ENCODE assay signal across 1 cellular context in the genomic region with DNA sequence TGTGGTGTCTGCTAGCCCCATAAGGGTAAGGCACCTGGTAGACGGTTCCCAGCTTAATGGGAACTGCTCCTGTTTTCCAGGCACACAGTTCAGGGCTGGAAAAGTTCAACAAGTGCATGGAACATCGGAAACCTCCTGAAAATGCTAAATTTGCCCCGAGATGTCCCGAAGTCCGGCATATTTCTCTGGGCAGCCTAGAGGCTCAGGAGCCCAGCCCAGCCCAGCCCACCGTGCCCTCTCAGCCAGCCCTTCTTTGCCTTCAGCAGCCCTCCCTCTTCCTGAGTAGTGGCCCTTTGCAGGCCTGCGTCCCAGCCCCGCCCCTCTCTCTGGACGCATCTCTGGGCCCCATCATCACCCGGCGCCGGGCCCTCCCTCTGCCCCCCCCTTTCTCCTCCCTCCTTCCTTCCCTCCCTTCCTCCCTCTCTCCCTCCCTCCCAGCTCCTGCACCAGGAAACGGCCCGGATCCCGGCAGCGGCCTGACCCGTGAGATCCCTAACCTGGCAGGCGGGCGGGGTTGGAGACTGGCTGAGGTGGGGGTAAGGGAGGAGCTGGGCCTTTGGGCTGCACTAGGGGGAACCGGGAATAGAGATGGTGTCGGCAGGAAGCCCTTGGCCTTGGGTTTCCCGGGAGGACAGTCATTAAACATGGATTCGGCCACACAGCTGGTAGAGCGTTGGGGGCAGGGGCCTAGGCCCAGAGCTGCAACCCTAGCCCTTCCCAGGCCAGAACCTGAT.
TF ChIP-seq lines count a peak whose summit lies in the region.

A gene with protein sequence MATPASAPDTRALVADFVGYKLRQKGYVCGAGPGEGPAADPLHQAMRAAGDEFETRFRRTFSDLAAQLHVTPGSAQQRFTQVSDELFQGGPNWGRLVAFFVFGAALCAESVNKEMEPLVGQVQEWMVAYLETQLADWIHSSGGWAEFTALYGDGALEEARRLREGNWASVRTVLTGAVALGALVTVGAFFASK (plus strand): TSS at position 422 of the 734 bp plus-strand sequence. CDS start 935 bp downstream, outside the sequence.

TF ChIP-seq in GM12878, 131 proteins besides CTCF, POLR2A, EP300 and RAD21 (continued from another document):
- TF ChIP-seq, protein P1, sequence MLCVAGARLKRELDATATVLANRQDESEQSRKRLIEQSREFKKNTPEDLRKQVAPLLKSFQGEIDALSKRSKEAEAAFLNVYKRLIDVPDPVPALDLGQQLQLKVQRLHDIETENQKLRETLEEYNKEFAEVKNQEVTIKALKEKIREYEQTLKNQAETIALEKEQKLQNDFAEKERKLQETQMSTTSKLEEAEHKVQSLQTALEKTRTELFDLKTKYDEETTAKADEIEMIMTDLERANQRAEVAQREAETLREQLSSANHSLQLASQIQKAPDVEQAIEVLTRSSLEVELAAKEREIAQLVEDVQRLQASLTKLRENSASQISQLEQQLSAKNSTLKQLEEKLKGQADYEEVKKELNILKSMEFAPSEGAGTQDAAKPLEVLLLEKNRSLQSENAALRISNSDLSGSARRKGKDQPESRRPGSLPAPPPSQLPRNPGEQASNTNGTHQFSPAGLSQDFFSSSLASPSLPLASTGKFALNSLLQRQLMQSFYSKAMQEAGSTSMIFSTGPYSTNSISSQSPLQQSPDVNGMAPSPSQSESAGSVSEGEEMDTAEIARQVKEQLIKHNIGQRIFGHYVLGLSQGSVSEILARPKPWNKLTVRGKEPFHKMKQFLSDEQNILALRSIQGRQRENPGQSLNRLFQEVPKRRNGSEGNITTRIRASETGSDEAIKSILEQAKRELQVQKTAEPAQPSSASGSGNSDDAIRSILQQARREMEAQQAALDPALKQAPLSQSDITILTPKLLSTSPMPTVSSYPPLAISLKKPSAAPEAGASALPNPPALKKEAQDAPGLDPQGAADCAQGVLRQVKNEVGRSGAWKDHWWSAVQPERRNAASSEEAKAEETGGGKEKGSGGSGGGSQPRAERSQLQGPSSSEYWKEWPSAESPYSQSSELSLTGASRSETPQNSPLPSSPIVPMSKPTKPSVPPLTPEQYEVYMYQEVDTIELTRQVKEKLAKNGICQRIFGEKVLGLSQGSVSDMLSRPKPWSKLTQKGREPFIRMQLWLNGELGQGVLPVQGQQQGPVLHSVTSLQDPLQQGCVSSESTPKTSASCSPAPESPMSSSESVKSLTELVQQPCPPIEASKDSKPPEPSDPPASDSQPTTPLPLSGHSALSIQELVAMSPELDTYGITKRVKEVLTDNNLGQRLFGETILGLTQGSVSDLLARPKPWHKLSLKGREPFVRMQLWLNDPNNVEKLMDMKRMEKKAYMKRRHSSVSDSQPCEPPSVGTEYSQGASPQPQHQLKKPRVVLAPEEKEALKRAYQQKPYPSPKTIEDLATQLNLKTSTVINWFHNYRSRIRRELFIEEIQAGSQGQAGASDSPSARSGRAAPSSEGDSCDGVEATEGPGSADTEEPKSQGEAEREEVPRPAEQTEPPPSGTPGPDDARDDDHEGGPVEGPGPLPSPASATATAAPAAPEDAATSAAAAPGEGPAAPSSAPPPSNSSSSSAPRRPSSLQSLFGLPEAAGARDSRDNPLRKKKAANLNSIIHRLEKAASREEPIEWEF (IDR thresholded peaks at IDR 0.05; ENCODE audit: insufficient replicate concordance, low read depth, low read length) = no peak
- TF ChIP-seq ZNF24 (IDR thresholded peaks at IDR 0.05) = no peak
- TF ChIP-seq, protein P2, sequence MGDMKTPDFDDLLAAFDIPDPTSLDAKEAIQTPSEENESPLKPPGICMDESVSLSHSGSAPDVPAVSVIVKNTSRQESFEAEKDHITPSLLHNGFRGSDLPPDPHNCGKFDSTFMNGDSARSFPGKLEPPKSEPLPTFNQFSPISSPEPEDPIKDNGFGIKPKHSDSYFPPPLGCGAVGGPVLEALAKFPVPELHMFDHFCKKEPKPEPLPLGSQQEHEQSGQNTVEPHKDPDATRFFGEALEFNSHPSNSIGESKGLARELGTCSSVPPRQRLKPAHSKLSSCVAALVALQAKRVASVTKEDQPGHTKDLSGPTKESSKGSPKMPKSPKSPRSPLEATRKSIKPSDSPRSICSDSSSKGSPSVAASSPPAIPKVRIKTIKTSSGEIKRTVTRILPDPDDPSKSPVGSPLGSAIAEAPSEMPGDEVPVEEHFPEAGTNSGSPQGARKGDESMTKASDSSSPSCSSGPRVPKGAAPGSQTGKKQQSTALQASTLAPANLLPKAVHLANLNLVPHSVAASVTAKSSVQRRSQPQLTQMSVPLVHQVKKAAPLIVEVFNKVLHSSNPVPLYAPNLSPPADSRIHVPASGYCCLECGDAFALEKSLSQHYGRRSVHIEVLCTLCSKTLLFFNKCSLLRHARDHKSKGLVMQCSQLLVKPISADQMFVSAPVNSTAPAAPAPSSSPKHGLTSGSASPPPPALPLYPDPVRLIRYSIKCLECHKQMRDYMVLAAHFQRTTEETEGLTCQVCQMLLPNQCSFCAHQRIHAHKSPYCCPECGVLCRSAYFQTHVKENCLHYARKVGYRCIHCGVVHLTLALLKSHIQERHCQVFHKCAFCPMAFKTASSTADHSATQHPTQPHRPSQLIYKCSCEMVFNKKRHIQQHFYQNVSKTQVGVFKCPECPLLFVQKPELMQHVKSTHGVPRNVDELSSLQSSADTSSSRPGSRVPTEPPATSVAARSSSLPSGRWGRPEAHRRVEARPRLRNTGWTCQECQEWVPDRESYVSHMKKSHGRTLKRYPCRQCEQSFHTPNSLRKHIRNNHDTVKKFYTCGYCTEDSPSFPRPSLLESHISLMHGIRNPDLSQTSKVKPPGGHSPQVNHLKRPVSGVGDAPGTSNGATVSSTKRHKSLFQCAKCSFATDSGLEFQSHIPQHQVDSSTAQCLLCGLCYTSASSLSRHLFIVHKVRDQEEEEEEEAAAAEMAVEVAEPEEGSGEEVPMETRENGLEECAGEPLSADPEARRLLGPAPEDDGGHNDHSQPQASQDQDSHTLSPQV (IDR thresholded peaks at IDR 0.05) = no peak
- TF ChIP-seq NFYA (IDR thresholded peaks at IDR 0.05; ENCODE audit: borderline replicate concordance, low read depth, low read length) = no peak
- TF ChIP-seq ETV6 (conservative IDR thresholded peaks at IDR 0.05 in 1 of 2, IDR thresholded peaks at IDR 0.05 in 1 of 2; ENCODE audit: borderline replicate concordance in 1 of 2, low read depth in 1 of 2) = no peak
- no peak for TF ChIP-seq TCF7 (IDR thresholded peaks at IDR 0.05; ENCODE audit: borderline replicate concordance)
- TF ChIP-seq, protein P3, sequence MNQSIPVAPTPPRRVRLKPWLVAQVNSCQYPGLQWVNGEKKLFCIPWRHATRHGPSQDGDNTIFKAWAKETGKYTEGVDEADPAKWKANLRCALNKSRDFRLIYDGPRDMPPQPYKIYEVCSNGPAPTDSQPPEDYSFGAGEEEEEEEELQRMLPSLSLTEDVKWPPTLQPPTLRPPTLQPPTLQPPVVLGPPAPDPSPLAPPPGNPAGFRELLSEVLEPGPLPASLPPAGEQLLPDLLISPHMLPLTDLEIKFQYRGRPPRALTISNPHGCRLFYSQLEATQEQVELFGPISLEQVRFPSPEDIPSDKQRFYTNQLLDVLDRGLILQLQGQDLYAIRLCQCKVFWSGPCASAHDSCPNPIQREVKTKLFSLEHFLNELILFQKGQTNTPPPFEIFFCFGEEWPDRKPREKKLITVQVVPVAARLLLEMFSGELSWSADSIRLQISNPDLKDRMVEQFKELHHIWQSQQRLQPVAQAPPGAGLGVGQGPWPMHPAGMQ (IDR thresholded peaks at IDR 0.05; ENCODE audit: borderline replicate concordance) = no peak
- 0 out of 2 replicates have a peak, but pooled peaks have one; percentile 78 for TF ChIP-seq SIN3A (IDR thresholded peaks at IDR 0.05; ENCODE audit: low read depth, low read length)
- TF ChIP-seq ZNF217 (IDR thresholded peaks at IDR 0.05) = no peak
- TF ChIP-seq RUNX3 (IDR thresholded peaks at IDR 0.05; ENCODE audit: low read length) = no peak
- 0 out of 2 replicates have a peak, but pooled peaks have one; percentile 24 for TF ChIP-seq MEF2A (IDR thresholded peaks at IDR 0.05; ENCODE audit: insufficient read depth, low read depth, low read length)
- TF ChIP-seq PML (IDR thresholded peaks at IDR 0.05; ENCODE audit: low read length) = no peak
- no peak for TF ChIP-seq CHD4 (IDR thresholded peaks at IDR 0.05)
- TF ChIP-seq SMAD5 (IDR thresholded peaks at IDR 0.05; ENCODE audit: low read depth) = no peak; the same call in 1 of the 2 replicates
- peak; percentile 43; the same call in 1 of the 2 replicates for TF ChIP-seq GATAD2B (conservative IDR thresholded peaks at IDR 0.05; ENCODE audit: low read depth)
- peak; percentile 87 to 88 for TF ChIP-seq IKZF2 (IDR thresholded peaks at IDR 0.05)
- no peak for TF ChIP-seq TAF1 (IDR thresholded peaks at IDR 0.05; ENCODE audit: borderline replicate concordance, low read depth, low read length)
- TF ChIP-seq SREBF2 (IDR thresholded peaks at IDR 0.05; ENCODE audit: low read length) = no peak
- no peak for TF ChIP-seq WRNIP1 (IDR thresholded peaks at IDR 0.05; ENCODE audit: borderline replicate concordance, low read depth, low read length)
- TF ChIP-seq, protein P4, sequence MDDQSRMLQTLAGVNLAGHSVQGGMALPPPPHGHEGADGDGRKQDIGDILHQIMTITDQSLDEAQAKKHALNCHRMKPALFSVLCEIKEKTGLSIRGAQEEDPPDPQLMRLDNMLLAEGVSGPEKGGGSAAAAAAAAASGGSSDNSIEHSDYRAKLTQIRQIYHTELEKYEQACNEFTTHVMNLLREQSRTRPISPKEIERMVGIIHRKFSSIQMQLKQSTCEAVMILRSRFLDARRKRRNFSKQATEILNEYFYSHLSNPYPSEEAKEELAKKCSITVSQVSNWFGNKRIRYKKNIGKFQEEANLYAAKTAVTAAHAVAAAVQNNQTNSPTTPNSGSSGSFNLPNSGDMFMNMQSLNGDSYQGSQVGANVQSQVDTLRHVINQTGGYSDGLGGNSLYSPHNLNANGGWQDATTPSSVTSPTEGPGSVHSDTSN (IDR thresholded peaks at IDR 0.05; ENCODE audit: insufficient replicate concordance, low read depth, low read length) = no peak
- peak; percentile 78 for TF ChIP-seq HDGF (IDR thresholded peaks at IDR 0.05)
